11 cellular contexts compared by ENCODE assay signal in genomic region chr5:59037041-59037440, GRCh38.
DNase-seq lines count a peak whose midpoint lies in the region; TF ChIP-seq lines count a peak whose summit lies in the region.
"Had no signal": no experiment of that assay in that cellular context is flagged by ENCODE, and none has a peak within 500 bp of the region (broad histone marks: within the 10 kb centered on the region; RNA-seq: fewer than 3 reads in every experiment).

No MANE protein-coding gene starts in this region.

- H3K4me3 Mint-ChIP-seq in activated T-cell treated with anti-CD3 and anti-CD28 coated beads, Interleukin-2, amount 50 U/mL, for 24 hours, result peak overlapping the region; percentile 84
- peak overlapping the region; percentile 82 for H3K4me3 Mint-ChIP-seq in activated CD4-positive, alpha-beta memory T cell treated with anti-CD3 and anti-CD28 coated beads for 36 hours
- H3K4me3 Mint-ChIP-seq: GM23338 had no signal

- CTCF ChIA-PET in activated CD4-positive, alpha-beta memory T cell treated with anti-CD3 and anti-CD28 coated beads for 36 hours (lab: Charles Lee), result interaction anchor here (1.0 to 6.0 kb wide), 9 partner anchors 9 to 151 kb away, joined by 3 to 144 read pairs (median 9); no protein-coding TSS in a partner anchor

- WGBS in stomach, 5 donors, result 26 to 58% (median 49%) methylated on average over 2 of the region's 2 CpGs

- no peak for DNase-seq in activated T-cell treated with anti-CD3 and anti-CD28 coated beads, Interleukin-2, amount 50 U/mL, for 24 hours
- DNase-seq in activated T-cell treated with anti-CD3 and anti-CD28 coated beads for 4 hours, result no peak
- no peak for DNase-seq in activated CD4-positive, alpha-beta memory T cell treated with anti-CD3 and anti-CD28 coated beads for 36 hours
- DNase-seq in kidney epithelial cell (ENCODE audit: low read depth), result no peak
- DNase-seq in stomach, result no peak
- no peak for DNase-seq in HCEC 1CT
- DNase-seq in DMS114 treated with DMSO at 0.1 percent for 48 hours (lab: John Stamatoyannopoulos, UW; ENCODE audit: unreplicated experiment), result no peak
- no peak for DNase-seq in hypothalamus (lab: John Stamatoyannopoulos, UW)
- DNase-seq: NCI-H1048 had no signal

- H3K27me3 Mint-ChIP-seq in activated T-cell treated with anti-CD3 and anti-CD28 coated beads, Interleukin-2, amount 50 U/mL, for 24 hours, result no peaks in the 10 kb centered on the region
- H3K27me3 Mint-ChIP-seq in activated CD4-positive, alpha-beta memory T cell treated with anti-CD3 and anti-CD28 coated beads for 36 hours, result no peaks in the 10 kb centered on the region

- H3K9me3 ChIP-seq in stomach, result no peaks in the 10 kb centered on the region

- H3K27ac ChIP-seq in stomach, result peak overlapping the region in 4 of 5 donors; percentile 84 to 95 (median 91)

- no peak for TF ChIP-seq EP300 in stomach (IDR thresholded peaks at IDR 0.05)

- intact Hi-C loops in activated CD4-positive, alpha-beta memory T cell treated with anti-CD3 and anti-CD28 coated beads for 36 hours (cut with micrococcal nuclease), result loop anchor here (2.0 to 10.0 kb wide), 5 partner anchors 50 to 1860 kb away; no protein-coding TSS in a partner anchor
- intact Hi-C loops in stomach (cut with DNase I; ENCODE audit: low total_unique reads), result no loop called here

- TF ChIP-seq CTCF in kidney epithelial cell (IDR thresholded peaks at IDR 0.05; ENCODE audit: insufficient read depth, low read length, poor library complexity, severe bottlenecking) (no peak), stomach (IDR thresholded peaks at IDR 0.05) (no peak)

- no peaks in the 10 kb centered on the region for H3K9me3 Mint-ChIP-seq in activated T-cell treated with anti-CD3 and anti-CD28 coated beads, Interleukin-2, amount 50 U/mL, for 24 hours
- no peaks in the 10 kb centered on the region for H3K9me3 Mint-ChIP-seq in activated CD4-positive, alpha-beta memory T cell treated with anti-CD3 and anti-CD28 coated beads for 36 hours
- H3K9me3 Mint-ChIP-seq: GM23338 had no signal

- peaks cover 22 to 90% (median 49%) of the 10 kb centered on the region in 4 donors for H3K4me1 ChIP-seq in stomach

- TF ChIP-seq POLR2A in stomach (IDR thresholded peaks at IDR 0.05), result no peak

- POLR2A ChIA-PET in activated CD4-positive, alpha-beta memory T cell treated with anti-CD3 and anti-CD28 coated beads for 36 hours (lab: Charles Lee), result interaction anchor here (1.1 to 4.0 kb wide), 4 partner anchors 10 to 146 kb away, joined by 3 to 40 read pairs (median 18); no protein-coding TSS in a partner anchor

- H3K27me3 ChIP-seq in kidney epithelial cell (ENCODE audit: control insufficient read depth, insufficient read depth, low read length) (no peaks in the 10 kb centered on the region), stomach (no peaks in the 10 kb centered on the region)

- H3K27ac Mint-ChIP-seq in activated T-cell treated with anti-CD3 and anti-CD28 coated beads, Interleukin-2, amount 50 U/mL, for 24 hours, result peak overlapping the region; percentile 96
- peak overlapping the region; percentile 87 for H3K27ac Mint-ChIP-seq in activated CD4-positive, alpha-beta memory T cell treated with anti-CD3 and anti-CD28 coated beads for 36 hours
- H3K27ac Mint-ChIP-seq: GM23338 had no signal

- peaks cover 56% of the 10 kb centered on the region for H3K36me3 Mint-ChIP-seq in activated T-cell treated with anti-CD3 and anti-CD28 coated beads, Interleukin-2, amount 50 U/mL, for 24 hours (ENCODE audit: low read depth)
- H3K36me3 Mint-ChIP-seq in activated CD4-positive, alpha-beta memory T cell treated with anti-CD3 and anti-CD28 coated beads for 36 hours, result peaks cover 41% of the 10 kb centered on the region

- peak overlapping the region; percentile 66 for H3K4me3 ChIP-seq in kidney epithelial cell (ENCODE audit: low read depth, low read length)
- H3K4me3 ChIP-seq in stomach, result peak overlapping the region; percentile 63 to 86 (median 81)
- H3K4me3 ChIP-seq: GM12878, GM23338 had no signal

- H3K36me3 ChIP-seq in kidney epithelial cell (ENCODE audit: control insufficient read depth, insufficient read depth, low read length) (no peaks in the 10 kb centered on the region), stomach (no peaks in the 10 kb centered on the region)

- peaks cover 61% of the 10 kb centered on the region for H3K4me1 Mint-ChIP-seq in activated T-cell treated with anti-CD3 and anti-CD28 coated beads, Interleukin-2, amount 50 U/mL, for 24 hours (ENCODE audit: low read depth)
- peaks cover 52% of the 10 kb centered on the region for H3K4me1 Mint-ChIP-seq in activated CD4-positive, alpha-beta memory T cell treated with anti-CD3 and anti-CD28 coated beads for 36 hours (ENCODE audit: low read depth)
